11 cellular contexts compared by ENCODE assay signal in genomic region chr2:230650585-230651137, GRCh38.
DNase-seq lines count a peak whose midpoint lies in the region; ATAC-seq and TF ChIP-seq lines count a peak whose summit lies in the region.
"Had no signal": no experiment of that assay in that cellular context is flagged by ENCODE, and none has a peak within 500 bp of the region (broad histone marks: within the 10 kb centered on the region; RNA-seq: fewer than 3 reads in every experiment).

No MANE protein-coding gene starts in this region.

- ATAC-seq in GM21381 (IDR thresholded peaks at IDR 0.05; ENCODE audit: unreplicated experiment) = peak; percentile 60
- ATAC-seq: HCT116 had no signal

- TF ChIP-seq RAD21 in Ishikawa (IDR thresholded peaks at IDR 0.05; ENCODE audit: low read depth) = no peak

- DNase-seq in DMS79 (lab: John Stamatoyannopoulos, UW) (peak; percentile 41), glomerular visceral epithelial cell (ENCODE audit: extremely low spot score) (peak; percentile 70), mesenteric fat pad (ENCODE audit: low spot score) (no peak), GOT3 (lab: John Stamatoyannopoulos, UW) (no peak), H4 (ENCODE audit: low spot score) (no peak)
- DNase-seq in activated naive CD4-positive, alpha-beta T cell treated with Interleukin-2 at 50 U/mL for 16 hours = no peak
- DNase-seq: DND-41, NCI-H1694 treated with DMSO at 0.1 percent for 48 hours had no signal

- TF ChIP-seq EP300 in Ishikawa (IDR thresholded peaks at IDR 0.05; ENCODE audit: borderline replicate concordance) = peak; percentile 64

TF ChIP-seq in Ishikawa, 13 proteins besides CTCF, POLR2A, EP300 and RAD21:
- TF ChIP-seq TCF12 (IDR thresholded peaks at IDR 0.05; ENCODE audit: low read depth) (peak; percentile 66; the same call in 1 of the 2 replicates), USF1 (IDR thresholded peaks at IDR 0.05) (no peak), NFIC (IDR thresholded peaks at IDR 0.05) (peak; percentile 31; the same call in 1 of the 2 replicates), MAX (IDR thresholded peaks at IDR 0.05) (peak; percentile 44; the same call in 1 of the 2 replicates), CEBPB (IDR thresholded peaks at IDR 0.05) (no peak), REST (IDR thresholded peaks at IDR 0.05; ENCODE audit: low read depth) (no peak), TEAD4 (IDR thresholded peaks at IDR 0.05) (peak; percentile 65; the same call in 1 of the 2 replicates), TAF1 (IDR thresholded peaks at IDR 0.05; ENCODE audit: low read depth) (no peak), EGR1 (IDR thresholded peaks at IDR 0.05) (no peak), YY1 (IDR thresholded peaks at IDR 0.05; ENCODE audit: low read depth) (no peak), ZBTB7A (IDR thresholded peaks at IDR 0.05; ENCODE audit: low read depth) (no peak), FOXM1 (IDR thresholded peaks at IDR 0.05; ENCODE audit: borderline replicate concordance, low read depth) (no peak), CREB1 (IDR thresholded peaks at IDR 0.05; ENCODE audit: low read depth) (no peak)

Comparison
In these comparisons a context has a peak if more than half of its experiments do, and no peak if none do; other contexts are left out.
1. DNase-seq: peak in DMS79 (single experiment) and glomerular visceral epithelial cell (single experiment); none in mesenteric fat pad (single experiment), activated naive CD4-positive, alpha-beta T cell treated with Interleukin-2 at 50 U/mL for 16 hours (single experiment), GOT3 (single experiment) and H4 (single experiment).